In genomic region chr3:63228677-63229076, GRCh38 we compare ENCODE assay signal across 8 cellular contexts. TPM values are rescaled to one million over a fixed set of nuclear protein-coding genes. Genes with fewer than 3 reads are reported as not detected.
A peak's percentile ranks its signal among the peaks of the same experiment; 100 is the strongest.
DNase-seq lines count a peak whose midpoint lies in the region; ATAC-seq, FAIRE-seq and TF ChIP-seq lines count a peak whose summit lies in the region.

No MANE protein-coding gene starts in this region.

- intact Hi-C loops in Right ventricle myocardium superior (cut with DNase I): loop anchor here (10.0 kb wide), 1 partner anchor 564 kb away; no protein-coding TSS in a partner anchor
- intact Hi-C loops in cardiac septum (cut with DNase I): loop anchor here (2.0 kb wide), 1 partner anchor 562 kb away; no protein-coding TSS in a partner anchor
- intact Hi-C loops in K562 (cut with micrococcal nuclease): no loop called here

- ATAC-seq in Right ventricle myocardium superior (ENCODE audit: poor library complexity) (peak; percentile 52), HG02642 (IDR thresholded peaks at IDR 0.05; ENCODE audit: poor library complexity, unreplicated experiment) (peak; percentile 64), K562 (peak; percentile 61), GM18873 (IDR thresholded peaks at IDR 0.05; ENCODE audit: low FRiP score, unreplicated experiment) (no peak)

- peaks cover 6% of the 10 kb centered on the region for H3K9me3 Mint-ChIP-seq in T-helper 2 cell treated with Interferon-gamma antibody and Interleukin-4, amounts not matched to agents 5 μg/mL and 100 μg/mL, for 36 hours

- no peaks in the 10 kb centered on the region for H3K27me3 ChIP-seq in K562 (ENCODE audit: control insufficient read depth in 2 of 2, insufficient read depth in 2 of 2, low read length in 2 of 2)

- no peak for TF ChIP-seq POLR2A in K562 (conservative IDR thresholded peaks at IDR 0.05)

- H4K20me1 ChIP-seq in K562 (replicated peaks; ENCODE audit: control insufficient read depth, insufficient read depth, low read length): no peaks in the 10 kb centered on the region

- WGBS in K562 (ENCODE audit: insufficient coverage, low coverage, missing lambda C conversion rate): 3% methylated on average over 6 of the region's 6 CpGs

- H3K27me3 Mint-ChIP-seq in T-helper 2 cell treated with Interferon-gamma antibody and Interleukin-4, amounts not matched to agents 5 μg/mL and 100 μg/mL, for 36 hours (ENCODE audit: low read depth): no peaks in the 10 kb centered on the region

- TF ChIP-seq CTCF in K562 (IDR thresholded peaks at IDR 0.05 in 2 of 3, conservative IDR thresholded peaks at IDR 0.05 in 1 of 3; ENCODE audit: insufficient read depth in 2 of 3, low read depth in 1 of 3, low read length in 3 of 3): peak; percentile 28 to 49 (median 35); a peak in 4 of 6 replicates

- POLR2A ChIA-PET in K562 (lab: Yijun Ruan, JAX): no interaction called here

- no peak for TF ChIP-seq EP300 in K562 (IDR thresholded peaks at IDR 0.05; ENCODE audit: low read length)

- no peak overlapping the region for H3K9ac ChIP-seq in K562 (ENCODE audit: insufficient read depth in 1 of 2, low read depth in 2 of 2, low read length in 2 of 2)

- no peaks in the 10 kb centered on the region for H3K9me3 ChIP-seq in K562 (replicated peaks; ENCODE audit: control insufficient read depth, insufficient read depth, low read depth, low read length)

- H3K4me2 ChIP-seq in K562 (ENCODE audit: insufficient read depth, low read length): no peak overlapping the region

- peaks cover 2% of the 10 kb centered on the region for H3K4me1 Mint-ChIP-seq in T-helper 2 cell treated with Interferon-gamma antibody and Interleukin-4, amounts not matched to agents 5 μg/mL and 100 μg/mL, for 36 hours (ENCODE audit: low read depth)

- H3K27ac ChIP-seq in K562 (ENCODE audit: extremely low read depth, low read depth, low read length): no peak overlapping the region

- H3K79me2 ChIP-seq in K562 (ENCODE audit: control insufficient read depth, insufficient read depth, low read length): no peaks in the 10 kb centered on the region

- H2AFZ ChIP-seq in K562 (ENCODE audit: low read depth, low read length): peak overlapping the region; percentile 68

- BruUV-seq in K562 (replicated peaks; lab: Mats Ljungman, UMichigan): no TSS peak

- no peaks in the 10 kb centered on the region for H3K36me3 Mint-ChIP-seq in T-helper 2 cell treated with Interferon-gamma antibody and Interleukin-4, amounts not matched to agents 5 μg/mL and 100 μg/mL, for 36 hours (ENCODE audit: low read depth)

- peak; percentile 12 to 22; a peak in 1 of 4 replicates for TF ChIP-seq RAD21 in K562 (CRISPR knock-in tag; conservative IDR thresholded peaks at IDR 0.05 in 1 of 2, IDR thresholded peaks at IDR 0.05 in 1 of 2)

- CTCF ChIA-PET in K562 (lab: Yijun Ruan, JAX; ENCODE audit: low intra/inter-chr PET ratio): interaction anchor here (1.2 kb wide), 1 partner anchor 564 kb away, joined by 4 read pairs; no protein-coding TSS in a partner anchor

- H3K4me1 ChIP-seq in K562 (replicated peaks in 1 of 2; ENCODE audit: control insufficient read depth in 2 of 2, insufficient read depth in 2 of 2, low read length in 2 of 2): no peaks in the 10 kb centered on the region

- no peak overlapping the region for H3K4me3 ChIP-seq in K562

- FAIRE-seq in K562 (lab: Jason Lieb, UNC): no peak

- DNase-seq in Right ventricle myocardium superior: no peak
- no peak for DNase-seq in cardiac septum (ENCODE audit: low spot score)
- DNase-seq in NCI-H1930 (lab: John Stamatoyannopoulos, UW): peak; percentile 27 to 28
- peak; percentile 11 to 27 (median 22) for DNase-seq in K562 (ENCODE audit: extremely low read depth in 1 of 4, low spot score in 3 of 4)
- peak; percentile 39 for DNase-seq in kidney glomerular epithelial cell (lab: John Stamatoyannopoulos, UW)
- no peak for DNase-seq in T-helper 2 cell treated with Interferon-gamma antibody and Interleukin-4, amounts not matched to agents 5 μg/mL and 100 μg/mL, for 36 hours (ENCODE audit: low spot score)

- H3K9me1 ChIP-seq in K562 (ENCODE audit: control insufficient read depth, insufficient read depth, low read length): no peaks in the 10 kb centered on the region

- no peak overlapping the region for H3K27ac Mint-ChIP-seq in T-helper 2 cell treated with Interferon-gamma antibody and Interleukin-4, amounts not matched to agents 5 μg/mL and 100 μg/mL, for 36 hours

- no peak overlapping the region for H3K4me3 Mint-ChIP-seq in T-helper 2 cell treated with Interferon-gamma antibody and Interleukin-4, amounts not matched to agents 5 μg/mL and 100 μg/mL, for 36 hours

- in situ Hi-C loops in K562 (cut with MboI): no loop called here

- no peaks in the 10 kb centered on the region for H3K36me3 ChIP-seq in K562 (ENCODE audit: control insufficient read depth, insufficient read depth, low read length)

TF ChIP-seq in K562, 482 proteins besides CTCF, POLR2A, EP300 and RAD21:
- TF ChIP-seq YY1 (IDR thresholded peaks at IDR 0.05; ENCODE audit: borderline replicate concordance in 1 of 3, control insufficient read depth in 1 of 3, extremely low read depth in 1 of 3, insufficient read depth in 3 of 3, insufficient read length in 1 of 3, insufficient replicate concordance in 2 of 3, low read depth in 1 of 3, low read length in 2 of 3): peak in 2 of 3 experiments; percentile 8 to 80
- TF ChIP-seq BCL6 (CRISPR knock-in tag; IDR thresholded peaks at IDR 0.05): no peak
- TF ChIP-seq GABPA (tag; conservative IDR thresholded peaks at IDR 0.05; ENCODE audit: low read depth): peak; percentile 52
- TF ChIP-seq EHMT2 (IDR thresholded peaks at IDR 0.05): 0 out of 2 replicates have a peak, but pooled peaks have one; percentile 38
- no peak for TF ChIP-seq NR2F6 (CRISPR knock-in tag; IDR thresholded peaks at IDR 0.05)

RNA-seq across cellular contexts. Expression of gene SYNPR, which starts 49.4 kb away (rescaled TPM):
- not detected for total RNA-seq in Right ventricle myocardium superior
- total RNA-seq in cardiac septum: 0.46 TPM
- not detected in 2 replicates for total RNA-seq in K562 (2011; cell fraction: chromatin; rRNA removed; ENCODE audit: low replicate concordance)
- total RNA-seq in K562 (2011; cell fraction: nucleolus; rRNA removed): not detected in 2 replicates
- total RNA-seq in K562 (2011; cell fraction: nucleoplasm; rRNA removed): not detected in 2 replicates
- total RNA-seq in K562 (2014; rRNA removed): not detected in 2 replicates
- not detected in 2 replicates for total RNA-seq in K562 (2014; rRNA removed; fragmentation: Illumina TruSeq; extraction: Trizol)
- not detected in 2 replicates for total RNA-seq in K562 (2015; rRNA removed; fragmentation: Illumina TruSeq; extraction: Trizol)
- not detected in 2 replicates for total RNA-seq in K562 (2021)
- not detected in 2 replicates for polyA plus RNA-seq in K562 (2011; rRNA removed)
- polyA plus RNA-seq in K562 (2011; cell fraction: cytosol; rRNA removed): not detected in 2 replicates
- polyA plus RNA-seq in K562 (2011; cell fraction: nucleus; rRNA removed): not detected in 2 replicates
- polyA plus RNA-seq in K562 (2012): not detected in 2 replicates
- polyA plus RNA-seq in K562 (2014; fragmentation: Illumina TruSeq; extraction: Trizol): not detected in 2 replicates
- not detected for polyA plus RNA-seq in K562 (2014; fragmentation: Nextera tagmentation; extraction: Ambion mirVana)
- not detected in 2 replicates for polyA plus RNA-seq in K562 (2014; rRNA removed)
- not detected in 2 replicates for polyA minus RNA-seq in K562 (2011; rRNA and poly(A)+ RNA removed)
- not detected in 2 replicates for polyA minus RNA-seq in K562 (2011; cell fraction: cytosol; rRNA and poly(A)+ RNA removed)
- not detected in 2 replicates for polyA minus RNA-seq in K562 (2011; cell fraction: nucleus; rRNA and poly(A)+ RNA removed)

Comparison
In these comparisons a context has a peak if more than half of its experiments do, and no peak if none do; other contexts are left out.
1. DNase-seq: peak in NCI-H1930 (2 of 2), K562 (4 of 4) and kidney glomerular epithelial cell (single experiment); none in Right ventricle myocardium superior (single experiment), cardiac septum (single experiment) and T-helper 2 cell treated with Interferon-gamma antibody and Interleukin-4, amounts not matched to agents 5 μg/mL and 100 μg/mL, for 36 hours (single experiment).